In genomic region chr10:93612237-93612636, GRCh38 we compare ENCODE assay signal across 23 cellular contexts. TPM values are rescaled to one million over a fixed set of nuclear protein-coding genes. Genes with fewer than 3 reads are reported as not detected.
DNase-seq lines count a peak whose midpoint lies in the region; ATAC-seq, FAIRE-seq and TF ChIP-seq lines count a peak whose summit lies in the region.
"Had no signal": no experiment of that assay in that cellular context is flagged by ENCODE, and none has a peak within 500 bp of the region (broad histone marks: within the 10 kb centered on the region; RNA-seq: fewer than 3 reads in every experiment).

TSS of gene PDE6C (plus strand) at chr10:93612537. CDS start at chr10:93612726, 189 bp downstream.

- no peaks in the 10 kb centered on the region for H3K36me3 Mint-ChIP-seq in astrocyte (ENCODE audit: low read depth, unreplicated experiment)
- H3K36me3 Mint-ChIP-seq: CD4-positive, alpha-beta memory T cell had no signal

- H3K14ac ChIP-seq in neuronal stem cell (ENCODE audit: low read length): no peak within 1 kb of the TSS

- H3K9me3 Mint-ChIP-seq in astrocyte (ENCODE audit: unreplicated experiment): no peaks in the 10 kb centered on the region
- H3K9me3 Mint-ChIP-seq: HFFc6 had no signal

- no peak within 1 kb of the TSS for H3K9ac ChIP-seq in astrocyte (ENCODE audit: low read length)
- H3K9ac ChIP-seq in neuronal stem cell (ENCODE audit: low read depth, low read length, poor library complexity): no peak within 1 kb of the TSS

- H3K27ac ChIP-seq in astrocyte (ENCODE audit: low read depth, low read length) (no peak within 1 kb of the TSS), neuronal stem cell (replicated peaks; ENCODE audit: low read length) (no peak within 1 kb of the TSS), right atrium auricular region (no peak within 1 kb of the TSS)

- H3K4me2 ChIP-seq in astrocyte (ENCODE audit: low read length): no peak within 1 kb of the TSS
- no peak within 1 kb of the TSS for H3K4me2 ChIP-seq in neuronal stem cell (ENCODE audit: insufficient read depth, low read length, poor library complexity, severe bottlenecking)

- DNase-seq in NCI-H82 (lab: John Stamatoyannopoulos, UW) (peak; percentile 95), astrocyte (ENCODE audit: low read depth) (no peak), neuronal stem cell (ENCODE audit: low spot score) (no peak), right atrium auricular region (ENCODE audit: low spot score) (no peak), HUDEP-2 (lab: John Stamatoyannopoulos, UW; ENCODE audit: unreplicated experiment in 76 of 76) (no peak)
- DNase-seq: C1 segment of cervical spinal cord; Calu3; CD4-positive, alpha-beta memory T cell; COR-L47; DMS 273 treated with DMSO at 0.1 percent for 48 hours; DMS79; EL; GDM1; GOT3; HFFc6 had no signal

- H3K9me3 ChIP-seq in astrocyte (ENCODE audit: insufficient read depth, low read depth, low read length) (no peaks in the 10 kb centered on the region), neuronal stem cell (replicated peaks in 1 of 2; ENCODE audit: control insufficient read depth in 2 of 2, insufficient read depth in 1 of 2, low read depth in 1 of 2, low read length in 2 of 2) (no peaks in the 10 kb centered on the region), right atrium auricular region (peaks cover 0 to 8% of the 10 kb centered on the region in 2 donors)
- H3K9me3 ChIP-seq: HAP-1 had no signal

- FAIRE-seq in astrocyte (lab: Jason Lieb, UNC): no peak
- FAIRE-seq: GM12878, GM19239, H54 had no signal

- H3K4me3 Mint-ChIP-seq in astrocyte (ENCODE audit: unreplicated experiment): no peak within 1 kb of the TSS
- H3K4me3 Mint-ChIP-seq: CD4-positive, alpha-beta memory T cell; HFFc6 had no signal

- no peak within 1 kb of the TSS for H4K8ac ChIP-seq in neuronal stem cell (ENCODE audit: low read depth, low read length)

- no peaks in the 10 kb centered on the region for H4K20me1 ChIP-seq in astrocyte (ENCODE audit: insufficient read depth, low read length)

- H3K4me1 ChIP-seq in astrocyte (ENCODE audit: insufficient read depth, low read length) (no peaks in the 10 kb centered on the region), neuronal stem cell (ENCODE audit: control insufficient read depth in 2 of 2, insufficient read depth in 1 of 2, low read depth in 1 of 2, low read length in 2 of 2) (peaks cover 0 to 2% of the 10 kb centered on the region in 2 donors), right atrium auricular region (no peaks in the 10 kb centered on the region)
- H3K4me1 ChIP-seq: HAP-1 had no signal

- H2BK12ac ChIP-seq in neuronal stem cell (ENCODE audit: low read length): no peak within 1 kb of the TSS

- no peak within 1 kb of the TSS for H2BK120ac ChIP-seq in neuronal stem cell (ENCODE audit: low read depth, low read length)

- no peak within 1 kb of the TSS for H3K4ac ChIP-seq in neuronal stem cell (ENCODE audit: low read length)

- H3K4me3 ChIP-seq in astrocyte (ENCODE audit: insufficient read depth, low read depth, low read length) (no peak within 1 kb of the TSS), neuronal stem cell (ENCODE audit: low read length in 2 of 2) (no peak within 1 kb of the TSS), right atrium auricular region (no peak within 1 kb of the TSS)
- H3K4me3 ChIP-seq: GM12878, HAP-1 had no signal

- no peaks in the 10 kb centered on the region for H3K36me3 ChIP-seq in astrocyte (ENCODE audit: insufficient read depth, low read length)
- no peaks in the 10 kb centered on the region for H3K36me3 ChIP-seq in neuronal stem cell (replicated peaks in 1 of 2; ENCODE audit: control insufficient read depth in 2 of 2, insufficient read depth in 2 of 2, low read length in 2 of 2)
- H3K36me3 ChIP-seq in right atrium auricular region: no peaks in the 10 kb centered on the region
- H3K36me3 ChIP-seq: HAP-1 had no signal

- no peak within 1 kb of the TSS for H2BK5ac ChIP-seq in neuronal stem cell (ENCODE audit: low read length)

- H3K27me3 ChIP-seq in astrocyte (ENCODE audit: insufficient read depth, low read length) (peaks cover 12% of the 10 kb centered on the region), neuronal stem cell (ENCODE audit: control insufficient read depth in 3 of 3, insufficient read depth in 3 of 3, low read depth in 1 of 3, low read length in 3 of 3) (peaks cover 0 to 31% (median 0%) of the 10 kb centered on the region in 3 experiments), right atrium auricular region (no peaks in the 10 kb centered on the region)

- no peak within 1 kb of the TSS for H2BK15ac ChIP-seq in neuronal stem cell (ENCODE audit: low read length)

- no peak within 1 kb of the TSS for H4K91ac ChIP-seq in neuronal stem cell (ENCODE audit: low read depth, low read length, poor library complexity)

- TF ChIP-seq CTCF in astrocyte (IDR thresholded peaks at IDR 0.05; ENCODE audit: insufficient read depth, low read depth, low read length) (no peak), right atrium auricular region (IDR thresholded peaks at IDR 0.05) (no peak)

- H3K79me2 ChIP-seq in astrocyte (ENCODE audit: insufficient read depth, low read length): no peaks in the 10 kb centered on the region

- peak within 1 kb of the TSS; percentile 56 for H3K18ac ChIP-seq in neuronal stem cell (ENCODE audit: low read length)

- no peak within 1 kb of the TSS for H3K23ac ChIP-seq in neuronal stem cell (ENCODE audit: low read depth, low read length, poor library complexity)

- ATAC-seq in GM19467 (IDR thresholded peaks at IDR 0.05; ENCODE audit: unreplicated experiment): no peak
- ATAC-seq: GM12878 had no signal

- no peaks in the 10 kb centered on the region for H3K4me1 Mint-ChIP-seq in astrocyte (ENCODE audit: low read depth, unreplicated experiment)

- H3K27ac Mint-ChIP-seq in astrocyte (ENCODE audit: unreplicated experiment): peak within 1 kb of the TSS; percentile 36
- H3K27ac Mint-ChIP-seq: HFFc6 had no signal

- H2AK5ac ChIP-seq in neuronal stem cell (ENCODE audit: low read depth, low read length): no peak within 1 kb of the TSS

- WGBS in neuronal stem cell (ENCODE audit: extremely low coverage in 2 of 2, insufficient read length in 2 of 2, insufficient replicate concordance in 1 of 2), 2 donors: no CpG with 5 or more reads among the region's 6 CpGs

- no peaks in the 10 kb centered on the region for H3K79me1 ChIP-seq in neuronal stem cell (ENCODE audit: low read depth, low read length)

- peaks cover 14% of the 10 kb centered on the region for H3K27me3 Mint-ChIP-seq in astrocyte (ENCODE audit: low read depth, unreplicated experiment)

- H2AFZ ChIP-seq in astrocyte (ENCODE audit: low read depth, low read length) (no peak within 1 kb of the TSS), neuronal stem cell (ENCODE audit: low read length) (no peak within 1 kb of the TSS)

RNA-seq across cellular contexts. Expression of gene PDE6C, which starts in this region (rescaled TPM):
- not detected in 2 replicates for total RNA-seq in astrocyte
- polyA plus RNA-seq in neuronal stem cell (2013, experiment 1 of 2): not detected
- not detected for polyA plus RNA-seq in neuronal stem cell (2013, experiment 2 of 2)
- total RNA-seq in right atrium auricular region: not detected
- total RNA-seq: A172; A673; Calu3; CD4-positive, alpha-beta memory T cell; GM12878; HFFc6 had no signal
- polyA plus RNA-seq: BJ; CD4-positive, alpha-beta memory T cell; GM12878 had no signal
